8 cellular contexts compared by ENCODE assay signal in the genomic region with DNA sequence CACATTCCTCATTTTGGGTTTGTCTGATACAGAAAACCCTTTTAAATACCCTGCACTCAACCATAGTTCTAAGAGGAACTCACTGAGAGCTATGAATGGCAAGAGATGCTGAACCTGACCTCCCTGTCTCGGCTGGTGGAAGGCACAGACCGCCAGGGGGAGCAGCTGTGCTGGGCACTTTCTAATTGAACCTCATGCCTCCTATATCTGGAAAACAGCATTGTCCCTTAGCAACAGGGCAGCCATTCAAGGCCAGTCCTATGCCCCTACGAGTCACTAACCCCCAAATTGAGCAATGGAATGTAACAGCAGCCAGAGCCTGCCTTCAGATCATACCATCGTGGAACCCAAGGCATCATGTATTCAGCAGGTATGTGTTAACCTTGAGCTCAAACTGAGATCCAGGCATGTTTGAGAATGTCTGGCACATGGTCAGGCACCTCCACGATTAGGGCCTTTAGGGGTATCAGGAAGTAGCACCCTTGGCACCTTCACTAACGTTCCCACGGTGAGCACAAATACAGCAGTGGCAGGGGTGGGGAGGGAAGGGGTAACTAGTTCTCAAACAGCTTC. TPM values are rescaled to one million over a fixed set of nuclear protein-coding genes. Genes with fewer than 3 reads are reported as not detected.
A peak's percentile ranks its signal among the peaks of the same experiment; 100 is the strongest.
DNase-seq lines count a peak whose midpoint lies in the region; ATAC-seq and TF ChIP-seq lines count a peak whose summit lies in the region.

No MANE protein-coding gene starts in this region.

- H3K36me3 ChIP-seq in PC-9 (ENCODE audit: low read depth): no peaks in the 10 kb centered on the region

- no TSS peak for BruUV-seq in PC-9 (replicated peaks; lab: Mats Ljungman, UMichigan)

- no peaks in the 10 kb centered on the region for H3K36me3 Mint-ChIP-seq in IgD-negative memory B cell

- ATAC-seq in GM18867 (IDR thresholded peaks at IDR 0.05; ENCODE audit: unreplicated experiment): peak; percentile 66

- intact Hi-C loops in PC-9 (cut with micrococcal nuclease; ENCODE audit: unreplicated experiment): loop anchor here (10.0 kb wide), 1 partner anchor 200 kb away; no protein-coding TSS in a partner anchor

- peak overlapping the region in 2 of 3 donors; percentile 12 to 31 for H3K27ac Mint-ChIP-seq in IgD-negative memory B cell

- peak overlapping the region in 1 of 4 donors; percentile 57 for H3K4me3 Mint-ChIP-seq in IgD-negative memory B cell

- DNase-seq in AG10803 (ENCODE audit: low read depth) (peak; percentile 59), PC-9 (peak; percentile 14 to 35), activated T-helper 1 cell treated with Interleukin-2 at 50 U/mL for 16 hours (ENCODE audit: low read depth) (peak; percentile 17), foreskin fibroblast (peak in 1 of 2 donors; percentile 71), pons (ENCODE audit: low spot score) (peak; percentile 30), DMS79 (lab: John Stamatoyannopoulos, UW) (no peak)

- H3K4me2 ChIP-seq in PC-9: no peak overlapping the region

- POLR2A ChIA-PET in PC-9 (lab: Charles Lee; ENCODE audit: unreplicated experiment): interaction anchor here (0.7 kb wide), 1 partner anchor 933 kb away, joined by 3 read pairs; no protein-coding TSS in a partner anchor

- no peak overlapping the region for H2AFZ ChIP-seq in PC-9

- H3K27me3 Mint-ChIP-seq in IgD-negative memory B cell: peaks cover 4% of the 10 kb centered on the region

- H3F3A ChIP-seq in PC-9 (ENCODE audit: insufficient read depth, low read depth): no peaks in the 10 kb centered on the region

- peak; percentile 79 for TF ChIP-seq CTCF in AG10803 (conservative IDR thresholded peaks at IDR 0.05; ENCODE audit: low read length)
- TF ChIP-seq CTCF in PC-9 (conservative IDR thresholded peaks at IDR 0.05): peak; percentile 63
- peak; percentile 73 for TF ChIP-seq CTCF in foreskin fibroblast (IDR thresholded peaks at IDR 0.05; ENCODE audit: low read depth, low read length)

- no peak overlapping the region for H3K27ac ChIP-seq in PC-9

- CTCF ChIA-PET in PC-9 (lab: Charles Lee): no interaction called here

- no peaks in the 10 kb centered on the region for H3K9me2 ChIP-seq in PC-9 (ENCODE audit: insufficient read depth)

- H4K20me1 ChIP-seq in PC-9 (ENCODE audit: insufficient read depth): no peaks in the 10 kb centered on the region

- H3K9me3 Mint-ChIP-seq in IgD-negative memory B cell: no peaks in the 10 kb centered on the region

- no peaks in the 10 kb centered on the region for H3K4me1 ChIP-seq in PC-9 (replicated peaks; ENCODE audit: insufficient read depth)

- H3K79me2 ChIP-seq in PC-9 (ENCODE audit: low read depth): no peaks in the 10 kb centered on the region

- no peaks in the 10 kb centered on the region for H3K9me3 ChIP-seq in PC-9 (ENCODE audit: insufficient read depth, low read depth)

- H3K4me1 Mint-ChIP-seq in IgD-negative memory B cell: peaks cover 5 to 13% (median 8%) of the 10 kb centered on the region in 3 donors

- no peaks in the 10 kb centered on the region for H3K27me3 ChIP-seq in PC-9 (ENCODE audit: insufficient read depth, low read depth)

- no peak overlapping the region for H3K4me3 ChIP-seq in AG10803 (ENCODE audit: low read length)
- no peak overlapping the region for H3K4me3 ChIP-seq in PC-9
- H3K4me3 ChIP-seq in foreskin fibroblast (ENCODE audit: low read depth in 1 of 2, low read length in 2 of 2): no peak overlapping the region

RNA-seq across cellular contexts. Expression of a gene that starts 5.1 kb away (rescaled TPM):
- polyA plus RNA-seq in IgD-negative memory B cell: 0.23 TPM
- 1.1 and 1.3 TPM in 2 replicates for total RNA-seq in PC-9 (2021)

RNA-seq across cellular contexts. Expression of a gene that starts 38.0 kb away (rescaled TPM):
- 0.56 TPM for polyA plus RNA-seq in IgD-negative memory B cell
- 0.94 and 1.4 TPM in 2 replicates for total RNA-seq in PC-9 (2021)

RNA-seq across cellular contexts. Expression of a gene that starts 55.3 kb away (rescaled TPM):
- polyA plus RNA-seq in IgD-negative memory B cell: not detected
- total RNA-seq in PC-9 (2021): not detected in 2 replicates
